13 cellular contexts compared by ENCODE assay signal in genomic region chr11:9774591-9775392, GRCh38.
DNase-seq lines count a peak whose midpoint lies in the region; ATAC-seq, FAIRE-seq and TF ChIP-seq lines count a peak whose summit lies in the region.
"Had no signal": no experiment of that assay in that cellular context is flagged by ENCODE, and none has a peak within 500 bp of the region (broad histone marks: within the 10 kb centered on the region; RNA-seq: fewer than 3 reads in every experiment).

No MANE protein-coding gene starts in this region.

- POLR2A ChIA-PET in activated CD4-positive, alpha-beta memory T cell treated with anti-CD3 and anti-CD28 coated beads for 36 hours (lab: Charles Lee): no interaction called here

- H3K27ac ChIP-seq in lower lobe of right lung: no peak overlapping the region

- no peaks in the 10 kb centered on the region for H3K9me3 Mint-ChIP-seq in activated CD4-positive, alpha-beta memory T cell treated with anti-CD3 and anti-CD28 coated beads for 36 hours

- H3K27ac Mint-ChIP-seq in activated CD4-positive, alpha-beta memory T cell treated with anti-CD3 and anti-CD28 coated beads for 36 hours: no peak overlapping the region

- ATAC-seq in lower lobe of right lung (no peak), GM21367 (IDR thresholded peaks at IDR 0.05; ENCODE audit: unreplicated experiment) (no peak), HG03045 (IDR thresholded peaks at IDR 0.05; ENCODE audit: unreplicated experiment) (no peak)

- peaks cover 7% of the 10 kb centered on the region for H3K36me3 ChIP-seq in lower lobe of right lung

- TF ChIP-seq CTCF in lower lobe of right lung (IDR thresholded peaks at IDR 0.05): no peak

- no peaks in the 10 kb centered on the region for H3K27me3 Mint-ChIP-seq in activated CD4-positive, alpha-beta memory T cell treated with anti-CD3 and anti-CD28 coated beads for 36 hours

- no peaks in the 10 kb centered on the region for H3K27me3 ChIP-seq in lower lobe of right lung (ENCODE audit: low read depth)

- no peaks in the 10 kb centered on the region for H3K9me3 ChIP-seq in lower lobe of right lung

- H3K4me1 Mint-ChIP-seq in activated CD4-positive, alpha-beta memory T cell treated with anti-CD3 and anti-CD28 coated beads for 36 hours (ENCODE audit: low read depth): no peaks in the 10 kb centered on the region

- H3K4me1 ChIP-seq in lower lobe of right lung: no peaks in the 10 kb centered on the region

- no peak overlapping the region for H3K4me3 ChIP-seq in lower lobe of right lung

- H3K36me3 Mint-ChIP-seq in activated CD4-positive, alpha-beta memory T cell treated with anti-CD3 and anti-CD28 coated beads for 36 hours: no peaks in the 10 kb centered on the region

- H3K4me3 Mint-ChIP-seq in activated CD4-positive, alpha-beta memory T cell treated with anti-CD3 and anti-CD28 coated beads for 36 hours: no peak overlapping the region

- intact Hi-C loops in lower lobe of right lung (cut with DNase I): no loop called here
- intact Hi-C loops in activated CD4-positive, alpha-beta memory T cell treated with anti-CD3 and anti-CD28 coated beads for 36 hours (cut with micrococcal nuclease): no loop called here

- CTCF ChIA-PET in activated CD4-positive, alpha-beta memory T cell treated with anti-CD3 and anti-CD28 coated beads for 36 hours (lab: Charles Lee): interaction anchor here (1.3 kb wide), 1 partner anchor 638 kb away, joined by 3 read pairs; no protein-coding TSS in a partner anchor

- peak; percentile 86 for FAIRE-seq in TTC549 (lab: Jason Lieb, UNC)
- FAIRE-seq: GM18507 had no signal

- DNase-seq in EH (ENCODE audit: low read depth): peak; percentile 98
- DNase-seq in fibroblast of peridontal ligament (ENCODE audit: extremely low read depth): peak; percentile 97
- peak; percentile 89 for DNase-seq in non-pigmented ciliary epithelial cell (ENCODE audit: low read depth)
- DNase-seq in lower lobe of right lung: no peak
- DNase-seq in activated CD4-positive, alpha-beta memory T cell treated with anti-CD3 and anti-CD28 coated beads for 36 hours: no peak
- DNase-seq: activated T-cell treated with anti-CD3 and anti-CD28 coated beads, Interleukin-2, amount 50 U/mL, for 48 hours; COR-L47; NCI-H1105; retina had no signal

Comparison
In these comparisons a context has a peak if more than half of its experiments do, and no peak if none do; other contexts are left out.
1. DNase-seq: peak in EH (single experiment), fibroblast of peridontal ligament (single experiment) and non-pigmented ciliary epithelial cell (single experiment); none in lower lobe of right lung (single experiment) and activated CD4-positive, alpha-beta memory T cell treated with anti-CD3 and anti-CD28 coated beads for 36 hours (single experiment).